In the genomic region with DNA sequence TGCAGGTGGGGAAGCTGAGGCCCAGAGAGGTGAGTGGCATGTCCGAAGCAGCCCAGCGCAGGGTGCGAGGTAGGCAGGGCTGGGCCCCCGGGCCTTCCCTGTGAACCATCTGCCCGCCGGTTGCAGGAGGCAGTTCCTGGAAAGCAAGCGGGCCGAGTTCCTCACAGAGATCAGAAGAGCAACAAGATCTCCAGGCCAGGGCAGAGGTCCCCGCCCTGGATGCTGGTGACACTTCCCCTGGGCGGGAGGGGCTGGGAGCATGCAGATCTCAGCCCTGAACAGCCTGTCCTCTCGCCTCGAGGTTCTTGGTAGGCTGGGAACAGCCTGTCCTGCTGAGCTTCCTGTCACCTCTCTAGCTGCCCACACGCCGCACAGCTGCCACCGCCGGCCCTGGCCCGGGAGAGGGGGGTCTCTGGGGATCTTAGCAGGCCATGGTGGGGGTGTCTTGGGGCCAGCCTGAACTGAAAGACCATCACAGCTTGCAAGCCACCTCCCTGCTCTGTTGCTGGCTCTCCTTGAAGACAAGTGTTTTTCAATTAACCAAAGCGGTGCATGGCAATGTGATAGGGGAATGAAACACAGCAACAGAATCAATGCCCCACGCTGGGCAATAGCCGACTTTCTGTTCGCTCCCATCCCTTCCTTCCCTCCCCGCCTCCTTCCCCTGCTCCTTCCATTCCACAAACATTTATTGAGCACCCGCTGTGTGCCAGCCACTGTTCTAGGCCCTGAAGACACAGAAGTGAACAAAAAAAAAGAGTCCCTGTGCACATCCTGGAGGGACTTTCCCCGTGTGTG, we compare ENCODE assay signal across 10 cellular contexts. TPM values are rescaled to one million over a fixed set of nuclear protein-coding genes. Genes with fewer than 3 reads are reported as not detected.
DNase-seq lines count a peak whose midpoint lies in the region; ATAC-seq and TF ChIP-seq lines count a peak whose summit lies in the region.
"Had no signal": no experiment of that assay in that cellular context is flagged by ENCODE, and none has a peak within 500 bp of the region (broad histone marks: within the 10 kb centered on the region; RNA-seq: fewer than 3 reads in every experiment).

No MANE protein-coding gene starts in this region.

- H3K27me3 Mint-ChIP-seq in neural crest cell (ENCODE audit: low read depth) = no peaks in the 10 kb centered on the region

- TF ChIP-seq CTCF in VCaP (conservative IDR thresholded peaks at IDR 0.05) = no peak
- TF ChIP-seq CTCF in colonic mucosa (IDR thresholded peaks at IDR 0.05) = no peak
- TF ChIP-seq CTCF in neural crest cell (conservative IDR thresholded peaks at IDR 0.05) = no peak
- no peak for TF ChIP-seq CTCF in upper lobe of right lung (IDR thresholded peaks at IDR 0.05)

- H3K4me3 Mint-ChIP-seq in neural crest cell = no peak overlapping the region

- peaks cover 8% of the 10 kb centered on the region for H3K4me1 Mint-ChIP-seq in neural crest cell

- no peaks in the 10 kb centered on the region for H3K9me3 Mint-ChIP-seq in neural crest cell

- no peaks in the 10 kb centered on the region for H3K36me3 ChIP-seq in colonic mucosa
- H3K36me3 ChIP-seq in upper lobe of right lung = no peaks in the 10 kb centered on the region

- no peaks in the 10 kb centered on the region for H3K9me3 ChIP-seq in colonic mucosa
- no peaks in the 10 kb centered on the region for H3K9me3 ChIP-seq in upper lobe of right lung

- H3K27ac ChIP-seq in VCaP (peak overlapping the region; percentile 43), colonic mucosa (peak overlapping the region; percentile 53), upper lobe of right lung (peak overlapping the region; percentile 78)

- H3K9ac ChIP-seq in colonic mucosa (ENCODE audit: low read depth in 2 of 2, low read length in 2 of 2) = no peak overlapping the region

- ATAC-seq in HG02981 (IDR thresholded peaks at IDR 0.05; ENCODE audit: unreplicated experiment) (peak; percentile 40), upper lobe of right lung (peak; percentile 97)

- no peaks in the 10 kb centered on the region for H3K27me3 ChIP-seq in colonic mucosa
- no peaks in the 10 kb centered on the region for H3K27me3 ChIP-seq in upper lobe of right lung

- no peak overlapping the region for H3K4me3 ChIP-seq in colonic mucosa
- H3K4me3 ChIP-seq in upper lobe of right lung = no peak overlapping the region

- no peaks in the 10 kb centered on the region for H3K36me3 Mint-ChIP-seq in neural crest cell (ENCODE audit: low read depth)

- DNase-seq in GDM1 (lab: John Stamatoyannopoulos, UW) (peak; percentile 49), colonic mucosa (peak; percentile 51), neural crest cell (ENCODE audit: low read depth, low spot score) (no peak), upper lobe of right lung (peak; percentile 90), GOT3 (lab: John Stamatoyannopoulos, UW) (no peak), DMS153 (lab: John Stamatoyannopoulos, UW) (no peak)

- intact Hi-C loops in colonic mucosa (cut with DNase I) = no loop called here
- intact Hi-C loops in upper lobe of right lung (cut with DNase I) = no loop called here

- H3K4me1 ChIP-seq in colonic mucosa = no peaks in the 10 kb centered on the region
- H3K4me1 ChIP-seq in upper lobe of right lung = peaks cover 25% of the 10 kb centered on the region

- H3K27ac Mint-ChIP-seq in neural crest cell (ENCODE audit: unreplicated experiment) = peak overlapping the region; percentile 67

RNA-seq across cellular contexts. Expression of a gene that starts 31.7 kb away (rescaled TPM):
- total RNA-seq in colonic mucosa (1 to 10 TPM; 3.2 to 3.7 TPM), neural crest cell (1.6 and 1.7 TPM in 2 replicates), upper lobe of right lung (15.3 TPM)

RNA-seq across cellular contexts. Expression of a gene that starts 44.8 kb away (rescaled TPM):
- total RNA-seq in colonic mucosa (not detected), neural crest cell (not detected in 2 replicates), upper lobe of right lung (not detected)
- total RNA-seq: astrocyte, renal cortical epithelial cell had no signal

RNA-seq across cellular contexts. Expression of a gene that starts 49.1 kb away (rescaled TPM):
- not detected for total RNA-seq in colonic mucosa
- not detected in 2 replicates for total RNA-seq in neural crest cell
- total RNA-seq in upper lobe of right lung = not detected
- total RNA-seq: astrocyte, renal cortical epithelial cell had no signal

RNA-seq across cellular contexts. Expression of a gene that starts 52.0 kb away (rescaled TPM):
- not detected for total RNA-seq in colonic mucosa
- not detected in 2 replicates for total RNA-seq in neural crest cell
- not detected for total RNA-seq in upper lobe of right lung
- total RNA-seq: astrocyte, renal cortical epithelial cell had no signal

RNA-seq across cellular contexts. Expression of a gene that starts 56.8 kb away (rescaled TPM):
- total RNA-seq in colonic mucosa (not detected), neural crest cell (not detected in 2 replicates), upper lobe of right lung (not detected)
- total RNA-seq: astrocyte, renal cortical epithelial cell had no signal

Comparison
In these comparisons a context has a peak if more than half of its experiments do, and no peak if none do; other contexts are left out.
1. DNase-seq: peak in GDM1 (single experiment), colonic mucosa (single experiment) and upper lobe of right lung (single experiment); none in neural crest cell (single experiment), GOT3 (single experiment) and DMS153 (single experiment).
2. Peak in every context shown above with its lines, with median percentiles within 50 percentile points of each other: H3K27ac ChIP-seq.